ENCODE assay signal across 28 cellular contexts in genomic region chr1:154978360-154978759, GRCh38.
"Had no signal": no experiment of that assay in that cellular context is flagged by ENCODE, and none has a peak within 500 bp of the region (broad histone marks: within the 10 kb centered on the region; RNA-seq: fewer than 3 reads in every experiment).

No MANE protein-coding gene starts in this region.

- H3K4me3 Mint-ChIP-seq: activated CD4-positive, alpha-beta memory T cell treated with anti-CD3 and anti-CD28 coated beads for 36 hours; activated naive CD4-positive, alpha-beta T cell treated with anti-CD3 and anti-CD28 coated beads, Interleukin-2, amount 50 U/mL, for 24 hours; activated naive CD8-positive, alpha-beta T cell treated with anti-CD3 and anti-CD28 coated beads, Interleukin-2, amount 50 U/mL, for 24 hours; activated T-helper 17 cell treated with anti-CD3 and anti-CD28 coated beads, Interleukin-2, amount 50 U/mL, for 72 hours; endodermal cell had no signal

- H3K4me3 ChIP-seq: breast epithelium, ovary, right lobe of liver, skin epidermis, uterus had no signal

- H3K9me3 ChIP-seq: breast epithelium, ovary, right lobe of liver, uterus had no signal

- H3K4me1 Mint-ChIP-seq: activated naive CD4-positive, alpha-beta T cell treated with anti-CD3 and anti-CD28 coated beads, Interleukin-2, amount 50 U/mL, for 24 hours; nephron progenitor cell had no signal

- H3K36me3 ChIP-seq: breast epithelium, ovary, uterus had no signal

- H3K9me3 Mint-ChIP-seq: activated CD4-positive, alpha-beta memory T cell treated with anti-CD3 and anti-CD28 coated beads for 36 hours; activated naive CD4-positive, alpha-beta T cell treated with anti-CD3 and anti-CD28 coated beads, Interleukin-2, amount 50 U/mL, for 24 hours; activated naive CD8-positive, alpha-beta T cell treated with anti-CD3 and anti-CD28 coated beads, Interleukin-2, amount 50 U/mL, for 24 hours; activated T-helper 17 cell treated with anti-CD3 and anti-CD28 coated beads, Interleukin-2, amount 50 U/mL, for 72 hours; endodermal cell; nephron progenitor cell; stimulated activated naive CD8-positive, alpha-beta T cell treated with anti-CD3 and anti-CD28 coated beads, Interleukin-15, amount 100 ng/mL, for 72 hours; type B pancreatic cell had no signal

- ATAC-seq: activated naive CD8-positive, alpha-beta T cell treated with anti-CD3 and anti-CD28 coated beads, Interleukin-2, amount 50 U/mL, for 24 hours; activated T-helper 17 cell treated with anti-CD3 and anti-CD28 coated beads, Interleukin-2, amount 50 U/mL, for 72 hours; esophagus mucosa; left cardiac atrium; left ventricle myocardium superior; right lobe of liver; stimulated activated naive CD8-positive, alpha-beta T cell treated with anti-CD3 and anti-CD28 coated beads, Interleukin-15, amount 100 ng/mL, for 72 hours had no signal

- H3K27me3 Mint-ChIP-seq: activated CD4-positive, alpha-beta memory T cell treated with anti-CD3 and anti-CD28 coated beads for 36 hours; activated naive CD4-positive, alpha-beta T cell treated with anti-CD3 and anti-CD28 coated beads, Interleukin-2, amount 50 U/mL, for 24 hours; activated naive CD8-positive, alpha-beta T cell treated with anti-CD3 and anti-CD28 coated beads, Interleukin-2, amount 50 U/mL, for 24 hours; activated T-helper 17 cell treated with anti-CD3 and anti-CD28 coated beads, Interleukin-2, amount 50 U/mL, for 72 hours; progenitor cell of endocrine pancreas; stimulated activated naive CD8-positive, alpha-beta T cell treated with anti-CD3 and anti-CD28 coated beads, Interleukin-15, amount 100 ng/mL, for 72 hours; type B pancreatic cell had no signal

- H3K4me1 ChIP-seq: uterus had no signal

- H3K27me3 ChIP-seq: breast epithelium, ovary, right lobe of liver, uterus had no signal

- DNase-seq: activated CD4-positive, alpha-beta memory T cell treated with anti-CD3 and anti-CD28 coated beads for 36 hours; activated CD4-positive, alpha-beta T cell treated with anti-CD3 and anti-CD28 coated beads for 4 hours; activated CD8-positive, alpha-beta memory T cell treated with anti-CD3 and anti-CD28 coated beads, Interleukin-2, amount 50 U/mL, for 4 hours; activated gamma-delta T cell treated with Interleukin-2 at 50 U/mL for 16 hours; activated naive CD8-positive, alpha-beta T cell treated with anti-CD3 and anti-CD28 coated beads, Interleukin-2, amount 50 U/mL, for 24 hours; activated T-cell treated with anti-CD3 and anti-CD28 coated beads, Interleukin-2, amount 50 U/mL, for 1 hour; central memory CD4-positive, alpha-beta T cell; endodermal cell; foreskin fibroblast; head of caudate nucleus; hippocampal formation; left cardiac atrium; left ventricle myocardium superior; nephron progenitor cell; ovary; right lobe of liver; stimulated activated CD4-positive, alpha-beta T cell treated with anti-CD3 and anti-CD28 coated beads, Interleukin-12 subunit alpha, Interleukin-12 subunit beta, amount 100 ng/mL, for 4 hours; stimulated activated CD4-positive, alpha-beta T cell treated with anti-CD3 and anti-CD28 coated beads, Interleukin-4, amount 100 ng/mL, for 1 hour; stimulated activated naive CD8-positive, alpha-beta T cell treated with anti-CD3 and anti-CD28 coated beads, Interleukin-15, amount 100 ng/mL, for 72 hours; substantia nigra; uterus had no signal

- H3K27ac ChIP-seq: ovary, right lobe of liver, uterus had no signal

- H3K27ac Mint-ChIP-seq: activated CD4-positive, alpha-beta memory T cell treated with anti-CD3 and anti-CD28 coated beads for 36 hours; activated naive CD8-positive, alpha-beta T cell treated with anti-CD3 and anti-CD28 coated beads, Interleukin-2, amount 50 U/mL, for 24 hours; endodermal cell; progenitor cell of endocrine pancreas; stimulated activated naive CD8-positive, alpha-beta T cell treated with anti-CD3 and anti-CD28 coated beads, Interleukin-15, amount 100 ng/mL, for 72 hours had no signal
